8 cellular contexts compared by ENCODE assay signal in the genomic region with DNA sequence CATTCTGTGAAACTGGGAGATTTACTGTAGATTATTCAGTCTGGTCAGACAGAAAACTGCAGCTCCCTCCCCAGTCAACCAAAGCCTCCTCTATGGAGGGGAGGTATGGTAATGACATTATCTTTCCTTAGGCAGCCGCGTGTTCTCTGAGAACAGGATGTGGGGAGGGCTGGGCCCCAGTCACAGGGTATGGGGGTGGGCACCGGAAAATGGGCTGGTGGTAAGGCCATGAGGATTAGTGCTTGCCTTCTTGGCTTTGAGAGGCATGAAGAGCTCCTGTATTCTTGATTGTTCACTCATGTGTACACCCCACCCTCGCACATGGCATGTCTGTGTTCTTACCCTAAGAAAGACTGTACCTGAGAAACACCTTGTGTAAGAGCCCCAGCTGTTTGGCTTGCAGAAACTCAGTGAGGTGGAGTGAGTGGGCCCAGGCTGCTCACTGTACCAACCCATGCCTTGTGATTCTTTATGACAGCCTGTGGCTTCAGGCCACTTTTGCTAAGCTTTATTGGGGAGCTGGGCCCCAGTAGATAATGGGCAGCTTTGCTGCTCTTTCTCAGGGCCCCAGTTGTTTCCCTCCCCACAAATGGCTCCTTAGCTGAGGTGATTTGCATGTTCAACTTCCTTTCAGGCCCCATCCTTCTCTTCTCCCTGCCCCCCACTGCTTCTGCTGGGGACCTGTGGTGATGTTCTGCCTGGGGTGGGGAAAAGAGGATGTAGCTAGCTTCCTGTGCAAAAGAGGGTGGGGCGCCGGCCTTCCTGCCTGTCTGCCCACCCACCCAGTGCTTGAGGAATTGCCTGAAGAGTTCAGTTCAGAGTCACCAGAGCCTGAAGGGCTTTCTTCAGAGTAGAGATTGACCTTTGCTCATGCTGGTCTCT. TPM values are rescaled to one million over a fixed set of nuclear protein-coding genes. Genes with fewer than 3 reads are reported as not detected.
DNase-seq lines count a peak whose midpoint lies in the region; ATAC-seq and TF ChIP-seq lines count a peak whose summit lies in the region.

No MANE protein-coding gene starts in this region.

- no peak overlapping the region; the same call in 1 of the 2 replicates for H3K4me3 Mint-ChIP-seq in WTC11
- H3K4me3 Mint-ChIP-seq in naive B cell: peak overlapping the region; percentile 71 to 89 (median 84)

- H3K27me3 Mint-ChIP-seq in WTC11 (ENCODE audit: low read depth): no peaks in the 10 kb centered on the region
- no peaks in the 10 kb centered on the region for H3K27me3 Mint-ChIP-seq in naive B cell

- H3K36me3 Mint-ChIP-seq in WTC11: no peaks in the 10 kb centered on the region; the same call in 1 of the 2 replicates
- peaks cover 4 to 5% of the 10 kb centered on the region in 2 donors for H3K36me3 Mint-ChIP-seq in naive B cell

- peaks cover 39% of the 10 kb centered on the region for H3K4me1 Mint-ChIP-seq in WTC11
- H3K4me1 Mint-ChIP-seq in naive B cell: peaks cover 65 to 99% (median 77%) of the 10 kb centered on the region in 3 donors

- H3K27me3 ChIP-seq in HL-60 (ENCODE audit: insufficient read depth, poor library complexity, severe bottlenecking): no peaks in the 10 kb centered on the region

- H3K4me3 ChIP-seq in HL-60 (replicated peaks; ENCODE audit: insufficient read depth, low read length): no peak overlapping the region

- peak overlapping the region; percentile 95 for H3K27ac ChIP-seq in HL-60 (replicated peaks)
- H3K27ac ChIP-seq in substantia nigra (ENCODE audit: low read depth, low read length, poor library complexity, severe bottlenecking): peak overlapping the region; percentile 35

- H3K9me3 Mint-ChIP-seq in WTC11 (no peaks in the 10 kb centered on the region), naive B cell (peaks cover 0 to 15% (median 0%) of the 10 kb centered on the region in 7 donors)

- POLR2A ChIA-PET in WTC11 (lab: Charles Lee): no interaction called here

- no peak for TF ChIP-seq CTCF in HL-60 (IDR thresholded peaks at IDR 0.05; ENCODE audit: insufficient read depth, low read length)
- TF ChIP-seq CTCF in WTC11 (IDR thresholded peaks at IDR 0.05): no peak

- ATAC-seq in GM19467 (IDR thresholded peaks at IDR 0.05; ENCODE audit: unreplicated experiment) (peak; percentile 62), WTC11 (peak; percentile 56), naive B cell (ENCODE audit: low read depth in 2 of 2) (peak; percentile 61 to 67)

- CTCF ChIA-PET in WTC11 (lab: Charles Lee): no interaction called here

- H3K27ac Mint-ChIP-seq in WTC11: peak overlapping the region; percentile 70
- H3K27ac Mint-ChIP-seq in naive B cell: peak overlapping the region; percentile 91 to 99 (median 98)

- peak; percentile 55 for DNase-seq in Ammon's horn (ENCODE audit: low spot score)
- DNase-seq in HL-60 (ENCODE audit: low read depth in 1 of 2, low spot score in 1 of 2): peak in 1 of 2 experiments; percentile 96
- DNase-seq in WTC11 (ENCODE audit: low spot score): no peak
- DNase-seq in central memory CD4-positive, alpha-beta T cell: peak; percentile 79
- peak; percentile 80 for DNase-seq in naive B cell
- peak in 25 of 49 donors; percentile 1 to 26 (median 5) for DNase-seq in substantia nigra (lab: John Stamatoyannopoulos, UW)
- DNase-seq in NCI-H345 treated with DMSO at 0.1 percent for 48 hours (lab: John Stamatoyannopoulos, UW; ENCODE audit: unreplicated experiment): no peak

TF ChIP-seq in WTC11, 78 proteins besides CTCF, POLR2A, EP300 and RAD21:
- TF ChIP-seq NR3C1 (CRISPR knock-in tag; conservative IDR thresholded peaks at IDR 0.05; ENCODE audit: low read depth) (no peak), MYBL2 (CRISPR knock-in tag; IDR thresholded peaks at IDR 0.05) (no peak), OVOL2 (CRISPR knock-in tag; IDR thresholded peaks at IDR 0.05; ENCODE audit: borderline replicate concordance) (no peak), TCF7 (CRISPR knock-in tag; IDR thresholded peaks at IDR 0.05; ENCODE audit: low read depth) (no peak)
- TF ChIP-seq, protein P1, sequence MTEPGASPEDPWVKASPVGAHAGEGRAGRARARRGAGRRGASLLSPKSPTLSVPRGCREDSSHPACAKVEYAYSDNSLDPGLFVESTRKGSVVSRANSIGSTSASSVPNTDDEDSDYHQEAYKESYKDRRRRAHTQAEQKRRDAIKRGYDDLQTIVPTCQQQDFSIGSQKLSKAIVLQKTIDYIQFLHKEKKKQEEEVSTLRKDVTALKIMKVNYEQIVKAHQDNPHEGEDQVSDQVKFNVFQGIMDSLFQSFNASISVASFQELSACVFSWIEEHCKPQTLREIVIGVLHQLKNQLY (CRISPR knock-in tag; IDR thresholded peaks at IDR 0.05): no peak

RNA-seq across cellular contexts. Expression of gene MSN, which starts 30.7 kb away (rescaled TPM):
- 91.2 to 130 TPM (median 129 TPM) in 3 replicates for total RNA-seq in WTC11 (2021)
- 100 to 1,000 TPM; 494 to 728 (median 559) TPM for polyA plus RNA-seq in naive B cell (ENCODE audit: low read depth in 6 of 6)

Comparison
In these comparisons a context has a peak if more than half of its experiments do, and no peak if none do; other contexts are left out.
1. DNase-seq: peak in Ammon's horn (single experiment), central memory CD4-positive, alpha-beta T cell (single experiment), naive B cell (single experiment) and substantia nigra (25 of 49); none in WTC11 (single experiment) and NCI-H345 treated with DMSO at 0.1 percent for 48 hours (single experiment).
2. Peak in every context shown above with its lines, with median percentiles within 50 percentile points of each other: ATAC-seq.